ENCODE assay signal across 8 cellular contexts in genomic region chr16:8796469-8797363, GRCh38. TPM values are rescaled to one million over a fixed set of nuclear protein-coding genes. Genes with fewer than 3 reads are reported as not detected.
DNase-seq lines count a peak whose midpoint lies in the region; ATAC-seq and TF ChIP-seq lines count a peak whose summit lies in the region.

No MANE protein-coding gene starts in this region.

- peaks cover 7% of the 10 kb centered on the region for H3K36me3 ChIP-seq in iPS-15b (ENCODE audit: control insufficient read depth, insufficient read depth, low read length)
- H3K36me3 ChIP-seq in subcutaneous abdominal adipose tissue (ENCODE audit: control insufficient read depth in 5 of 5, insufficient read depth in 5 of 5, low read length in 5 of 5), result peaks cover 0 to 1% (median under 1%) of the 10 kb centered on the region in 5 donors

- H3K9me3 ChIP-seq in iPS-15b (ENCODE audit: control insufficient read depth, insufficient read depth, low read length) (no peaks in the 10 kb centered on the region), subcutaneous abdominal adipose tissue (ENCODE audit: control insufficient read depth in 5 of 5, low read length in 5 of 5) (no peaks in the 10 kb centered on the region)

- no peak for ATAC-seq in activated CD8-positive, alpha-beta T cell treated with anti-CD3 and anti-CD28 coated beads for 36 hours
- ATAC-seq in omental fat pad (ENCODE audit: low FRiP score), result no peak

- POLR2A ChIA-PET in activated CD8-positive, alpha-beta T cell treated with anti-CD3 and anti-CD28 coated beads for 36 hours (lab: Charles Lee), result interaction anchor here (0.5 to 2.0 kb wide), 13 partner anchors 8 to 282 kb away, joined by 3 to 7 read pairs (median 4); partner anchors contain the start of gene CARHSP1

- H3K4me1 ChIP-seq in iPS-15b (ENCODE audit: control insufficient read depth, insufficient read depth, low read length), result peaks cover 11% of the 10 kb centered on the region
- peaks cover 9 to 37% (median 32%) of the 10 kb centered on the region in 5 donors for H3K4me1 ChIP-seq in subcutaneous abdominal adipose tissue (ENCODE audit: control insufficient read depth in 5 of 5, insufficient read depth in 5 of 5, low read length in 5 of 5)

- peaks cover 43% of the 10 kb centered on the region for H3K4me1 Mint-ChIP-seq in activated CD8-positive, alpha-beta T cell treated with anti-CD3 and anti-CD28 coated beads for 36 hours (ENCODE audit: low read depth)

- H3K9ac ChIP-seq in iPS-15b (ENCODE audit: low read depth, low read length) (peak overlapping the region; percentile 90), subcutaneous abdominal adipose tissue (ENCODE audit: low read length in 5 of 5) (peak overlapping the region; percentile 84 to 98 (median 86))

- CTCF ChIA-PET in activated CD8-positive, alpha-beta T cell treated with anti-CD3 and anti-CD28 coated beads for 36 hours (lab: Charles Lee), result interaction anchor here (1.0 to 1.6 kb wide), 2 partner anchors 136 to 142 kb away, joined by 4 to 5 read pairs; no protein-coding TSS in a partner anchor

- no peak for TF ChIP-seq CTCF in activated CD8-positive, alpha-beta T cell treated with anti-CD3 and anti-CD28 coated beads for 36 hours (IDR thresholded peaks at IDR 0.05)
- TF ChIP-seq CTCF in omental fat pad (IDR thresholded peaks at IDR 0.05), result no peak

- H3K4me3 Mint-ChIP-seq in activated CD8-positive, alpha-beta T cell treated with anti-CD3 and anti-CD28 coated beads for 36 hours, result peak overlapping the region; percentile 87

- H3K36me3 Mint-ChIP-seq in activated CD8-positive, alpha-beta T cell treated with anti-CD3 and anti-CD28 coated beads for 36 hours (ENCODE audit: low read depth), result peaks cover 19% of the 10 kb centered on the region

- DNase-seq in NCI-H146 (lab: John Stamatoyannopoulos, UW) (peak; percentile 38), NCI-H146 treated with DMSO at 0.1 percent for 48 hours (lab: John Stamatoyannopoulos, UW; ENCODE audit: unreplicated experiment) (no peak), NCI-H2227 treated with DMSO at 0.1 percent for 48 hours (lab: John Stamatoyannopoulos, UW) (no peak), omental fat pad (ENCODE audit: low spot score) (no peak), SW480 (ENCODE audit: low spot score) (no peak)
- DNase-seq in activated CD8-positive, alpha-beta T cell treated with anti-CD3 and anti-CD28 coated beads for 36 hours, result no peak

- no peaks in the 10 kb centered on the region for H3K27me3 ChIP-seq in iPS-15b (ENCODE audit: control insufficient read depth, insufficient read depth, low read length)
- peaks cover 0 to 2% (median 0%) of the 10 kb centered on the region in 5 donors for H3K27me3 ChIP-seq in subcutaneous abdominal adipose tissue (ENCODE audit: control insufficient read depth in 5 of 5, insufficient read depth in 4 of 5, low read length in 5 of 5)

- H3K9me3 Mint-ChIP-seq in activated CD8-positive, alpha-beta T cell treated with anti-CD3 and anti-CD28 coated beads for 36 hours, result no peaks in the 10 kb centered on the region

- H3K4me3 ChIP-seq in iPS-15b (ENCODE audit: low read depth, low read length) (peak overlapping the region; percentile 92), subcutaneous abdominal adipose tissue (ENCODE audit: low read depth in 1 of 5, low read length in 5 of 5) (peak overlapping the region; percentile 83 to 99 (median 95))

- H3K27me3 Mint-ChIP-seq in activated CD8-positive, alpha-beta T cell treated with anti-CD3 and anti-CD28 coated beads for 36 hours, result no peaks in the 10 kb centered on the region

- peak overlapping the region; percentile 96 for H3K27ac ChIP-seq in subcutaneous abdominal adipose tissue (ENCODE audit: low read depth, low read length)

- intact Hi-C loops in activated CD8-positive, alpha-beta T cell treated with anti-CD3 and anti-CD28 coated beads for 36 hours (cut with micrococcal nuclease), result loop anchor here (5.0 kb wide), 2 partner anchors 139 to 229 kb away; no protein-coding TSS in a partner anchor

- peak overlapping the region; percentile 96 for H3K27ac Mint-ChIP-seq in activated CD8-positive, alpha-beta T cell treated with anti-CD3 and anti-CD28 coated beads for 36 hours

RNA-seq across cellular contexts. Expression of gene TMEM186, which starts 0.7 kb away (rescaled TPM):
- 10 to 100 TPM; 15.3 to 15.4 TPM for total RNA-seq in activated CD8-positive, alpha-beta T cell treated with anti-CD3 and anti-CD28 coated beads for 36 hours
- total RNA-seq in omental fat pad, result 1 to 10 TPM; 3.6 to 8.2 (median 5.1) TPM

RNA-seq across cellular contexts. Expression of gene PMM2, which starts 0.9 kb away (rescaled TPM):
- total RNA-seq in activated CD8-positive, alpha-beta T cell treated with anti-CD3 and anti-CD28 coated beads for 36 hours, result 10 to 100 TPM; 32.7 to 34.3 TPM
- 10 to 100 TPM; 35.9 to 98.6 (median 48.6) TPM for total RNA-seq in omental fat pad
